15 cellular contexts compared by ENCODE assay signal in the genomic region with DNA sequence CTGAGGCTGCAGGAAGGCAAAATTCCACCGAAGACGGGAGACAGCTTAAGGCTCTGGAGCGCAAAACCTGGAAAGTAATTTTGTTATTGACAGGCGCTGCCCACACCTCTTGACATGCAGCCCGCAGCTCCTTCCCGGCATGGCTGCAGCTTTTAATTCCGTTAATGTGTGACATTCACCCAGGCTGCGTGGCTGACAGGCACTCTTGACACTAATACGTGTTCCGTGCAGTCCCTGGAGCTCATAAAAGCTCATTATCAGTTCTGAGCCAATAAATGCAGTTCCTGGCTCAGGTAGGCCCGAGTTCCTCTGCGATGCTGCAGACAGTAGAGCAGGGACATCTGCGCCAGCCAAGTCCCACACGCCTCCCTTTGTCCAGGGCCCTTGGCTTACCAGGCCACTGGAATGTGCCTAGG. TPM values are rescaled to one million over a fixed set of nuclear protein-coding genes. Genes with fewer than 3 reads are reported as not detected.
DNase-seq lines count a peak whose midpoint lies in the region; ATAC-seq, FAIRE-seq and TF ChIP-seq lines count a peak whose summit lies in the region.
"Had no signal": no experiment of that assay in that cellular context is flagged by ENCODE, and none has a peak within 500 bp of the region (broad histone marks: within the 10 kb centered on the region; RNA-seq: fewer than 3 reads in every experiment).

No MANE protein-coding gene starts in this region.

- FAIRE-seq in H54 (lab: Jason Lieb, UNC): no peak
- FAIRE-seq: colon had no signal

- no peaks in the 10 kb centered on the region for H3K27me3 ChIP-seq in SJCRH30
- no peaks in the 10 kb centered on the region for H3K27me3 ChIP-seq in stomach smooth muscle (ENCODE audit: control insufficient read depth in 1 of 2, insufficient read depth in 2 of 2, low read length in 2 of 2)
- H3K27me3 ChIP-seq: BLaER1 had no signal

- H3K27ac ChIP-seq in SJCRH30: peak overlapping the region; percentile 37; the same call in 1 of the 2 replicates
- H3K27ac ChIP-seq in mesodermal cell (ENCODE audit: low read depth, low read length, severe bottlenecking): peak overlapping the region; percentile 89
- peak overlapping the region; percentile 88 for H3K27ac ChIP-seq in stomach smooth muscle (ENCODE audit: low read length)
- H3K27ac ChIP-seq: BLaER1, thoracic aorta had no signal

- ATAC-seq in GM21515 (IDR thresholded peaks at IDR 0.05; ENCODE audit: unreplicated experiment): no peak
- ATAC-seq: activated naive CD8-positive, alpha-beta T cell treated with anti-CD3 and anti-CD28 coated beads, Interleukin-2, amount 50 U/mL, for 24 hours; activated T-cell treated with anti-CD3 and anti-CD28 coated beads, Interleukin-2, amount 50 U/mL, for 72 hours had no signal

- H3K9ac ChIP-seq in stomach smooth muscle (ENCODE audit: low read length in 2 of 2): peak overlapping the region; percentile 29 to 47
- H3K9ac ChIP-seq: BLaER1 had no signal

- H3K4me1 ChIP-seq in SJCRH30: peaks cover 44% of the 10 kb centered on the region
- peaks cover 36% of the 10 kb centered on the region for H3K4me1 ChIP-seq in mesodermal cell (ENCODE audit: control insufficient read depth, insufficient read depth, low read length, poor library complexity, severe bottlenecking)
- H3K4me1 ChIP-seq in stomach smooth muscle (ENCODE audit: control insufficient read depth, insufficient read depth, low read length): peaks cover 69% of the 10 kb centered on the region

- WGBS in mesodermal cell (ENCODE audit: insufficient coverage in 2 of 2), 2 experiments: 68 to 71% methylated on average over 13 to 14 of the region's 14 CpGs

- TF ChIP-seq CTCF in fibroblast of villous mesenchyme (IDR thresholded peaks at IDR 0.05; ENCODE audit: insufficient read depth, low read depth, low read length): no peak

- DNase-seq in SJCRH30 (no peak), fibroblast of villous mesenchyme (ENCODE audit: low read depth) (peak; percentile 42), COLO829 (ENCODE audit: low spot score) (no peak), H54 (ENCODE audit: insufficient read length, low spot score) (no peak)
- no peak for DNase-seq in stimulated activated CD4-positive, alpha-beta T cell treated with anti-CD3 and anti-CD28 coated beads, Interleukin-12 subunit alpha, Interleukin-12 subunit beta, amount 100 ng/mL, for 4 hours
- DNase-seq: activated naive CD8-positive, alpha-beta T cell treated with anti-CD3 and anti-CD28 coated beads, Interleukin-2, amount 50 U/mL, for 24 hours; activated T-cell treated with anti-CD3 and anti-CD28 coated beads, Interleukin-2, amount 50 U/mL, for 72 hours; KBM-7; NCI-H1436 had no signal

- H3K9me3 ChIP-seq in SJCRH30 (replicated peaks): peaks cover 18% of the 10 kb centered on the region
- peaks cover 14% of the 10 kb centered on the region for H3K9me3 ChIP-seq in mesodermal cell (ENCODE audit: control insufficient read depth, low read length)
- peaks cover 0 to 4% of the 10 kb centered on the region in 2 donors for H3K9me3 ChIP-seq in stomach smooth muscle (ENCODE audit: control insufficient read depth in 2 of 2, low read length in 2 of 2)
- H3K9me3 ChIP-seq: thoracic aorta had no signal

- no peak for TF ChIP-seq POLR2A in H54 (IDR thresholded peaks at IDR 0.05; ENCODE audit: low read depth, low read length)

- H3K36me3 ChIP-seq in SJCRH30 (peaks cover 4% of the 10 kb centered on the region), mesodermal cell (ENCODE audit: control insufficient read depth, insufficient read depth, low read length) (peaks cover 17% of the 10 kb centered on the region), stomach smooth muscle (ENCODE audit: control insufficient read depth in 2 of 2, insufficient read depth in 2 of 2, low read length in 2 of 2) (peaks cover 3 to 8% of the 10 kb centered on the region in 2 donors)
- H3K36me3 ChIP-seq: BLaER1, thoracic aorta had no signal

- H3K4me3 ChIP-seq in SJCRH30: no peak overlapping the region
- H3K4me3 ChIP-seq in fibroblast of villous mesenchyme (ENCODE audit: low read depth, low read length): no peak overlapping the region
- no peak overlapping the region for H3K4me3 ChIP-seq in mesodermal cell (ENCODE audit: extremely low read depth, insufficient read depth, low read length, poor library complexity, severe bottlenecking)
- H3K4me3 ChIP-seq in stomach smooth muscle (ENCODE audit: low read length in 2 of 2): peak overlapping the region; percentile 12 to 44
- H3K4me3 ChIP-seq: BLaER1, thoracic aorta had no signal

RNA-seq across cellular contexts. Expression of a gene that starts 34.8 kb away (rescaled TPM):
- 28.6 and 31.5 TPM in 2 replicates for total RNA-seq in SJCRH30 (2014; rRNA removed; shearing (Covaris generic))
- total RNA-seq in fibroblast of villous mesenchyme: under 0.01 and 0.64 TPM in 2 replicates
- 118 TPM for polyA plus RNA-seq in mesodermal cell (2013, experiment 1 of 2)
- polyA plus RNA-seq in mesodermal cell (2013, experiment 2 of 2): 97.8 TPM

Comparison
In these comparisons a context has a peak if more than half of its experiments do, and no peak if none do; other contexts are left out.
1. H3K27ac ChIP-seq: peak in every context shown above with its lines; median percentile 89 in mesodermal cell; 88 in stomach smooth muscle; 37 in SJCRH30.
2. H3K4me3 ChIP-seq: peak in stomach smooth muscle (2 of 2); none in SJCRH30 (single experiment), fibroblast of villous mesenchyme (single experiment) and mesodermal cell (single experiment).
3. RNA of a gene that starts 34.8 kb away (total RNA-seq): 28.6 to 31.5 TPM in SJCRH30; under 0.01 to 0.64 TPM in fibroblast of villous mesenchyme; every median in the first group is over 10 times any median in the second.